Comparison of ENCODE assay signal across 11 cellular contexts in the genomic region with DNA sequence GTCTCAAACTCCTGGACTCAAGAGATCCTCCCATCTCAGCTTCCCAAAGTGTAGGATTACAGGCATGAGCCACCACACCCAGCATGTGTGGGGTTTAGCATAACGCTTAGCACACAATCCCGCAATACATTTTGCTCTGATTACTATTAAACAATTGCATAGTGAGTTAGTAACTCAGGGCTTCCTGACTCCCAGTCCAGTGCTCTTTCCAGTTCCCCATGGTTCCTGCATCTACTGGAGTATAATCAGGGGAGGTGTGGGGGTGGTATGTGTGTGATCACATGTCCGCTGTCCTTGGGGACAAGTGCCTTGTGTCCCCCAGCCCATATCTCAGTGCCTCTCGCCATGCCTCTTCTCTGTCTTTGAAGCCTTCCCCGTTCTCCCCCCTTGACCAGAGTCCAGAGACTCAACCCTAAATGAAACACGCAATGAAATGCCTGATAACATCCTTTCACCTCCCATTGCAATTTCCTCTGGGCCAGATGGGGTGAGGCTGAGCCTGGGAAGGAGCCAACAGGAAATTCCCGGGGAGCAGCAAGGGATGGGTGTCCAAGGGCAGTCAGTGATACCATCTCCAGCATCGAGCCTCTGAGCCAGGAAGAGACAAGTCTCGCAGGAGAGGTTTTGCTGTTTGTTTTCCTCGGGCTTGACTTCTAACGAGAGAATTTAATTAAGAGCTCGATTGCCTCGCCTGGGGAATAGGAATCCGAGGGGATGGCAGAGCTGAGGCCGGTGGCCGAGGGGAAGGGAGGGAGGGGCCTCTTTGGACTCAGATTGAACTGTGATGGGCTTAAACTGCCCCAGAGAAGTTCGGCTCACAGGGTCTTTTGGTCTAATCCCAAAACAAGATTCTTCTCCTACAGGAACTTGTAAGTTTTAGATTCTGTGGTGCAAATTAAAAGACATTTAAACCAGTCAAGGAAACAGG. TPM values are rescaled to one million over a fixed set of nuclear protein-coding genes. Genes with fewer than 3 reads are reported as not detected.
DNase-seq lines count a peak whose midpoint lies in the region; ATAC-seq and TF ChIP-seq lines count a peak whose summit lies in the region.
"Had no signal": no experiment of that assay in that cellular context is flagged by ENCODE, and none has a peak within 500 bp of the region (broad histone marks: within the 10 kb centered on the region; RNA-seq: fewer than 3 reads in every experiment).

No MANE protein-coding gene starts in this region.

- TF ChIP-seq CTCF in foreskin fibroblast (IDR thresholded peaks at IDR 0.05; ENCODE audit: low read depth, low read length), result no peak

- H3K4me3 ChIP-seq in foreskin fibroblast (ENCODE audit: low read depth in 1 of 2, low read length in 2 of 2), result no peak overlapping the region

- DNase-seq in EL (peak; percentile 91), SK-N-DZ (ENCODE audit: low spot score) (peak; percentile 80), foreskin fibroblast (peak; percentile 40 to 63), non-pigmented ciliary epithelial cell (ENCODE audit: low read depth) (peak; percentile 27), NCI-H748 (lab: John Stamatoyannopoulos, UW; ENCODE audit: unreplicated experiment) (no peak), NCI-H2107 treated with DMSO at 0.1 percent for 48 hours (lab: John Stamatoyannopoulos, UW; ENCODE audit: unreplicated experiment) (no peak)
- DNase-seq in NK-92 treated with Interleukin-12 subunit alpha and Interleukin-12 subunit beta, amount 100 ng/mL, for 24 hours (lab: John Stamatoyannopoulos, UW), result no peak
- DNase-seq: activated CD8-positive, alpha-beta memory T cell treated with anti-CD3 and anti-CD28 coated beads, Interleukin-2, amount 10 ng/mL, durations not matched to agents 7 days and 5 days; GDM1 had no signal

- ATAC-seq in GM21526 (IDR thresholded peaks at IDR 0.05; ENCODE audit: low FRiP score, unreplicated experiment), result no peak
- ATAC-seq: activated CD8-positive, alpha-beta memory T cell treated with anti-CD3 and anti-CD28 coated beads, Interleukin-2, amount 10 ng/mL, durations not matched to agents 7 days and 5 days; stimulated activated memory B cell treated with anti-CD40 and anti-IgM and Interleukin-4, amounts not matched to agents 10 μg/mL and 1 μg/mL and 100 μg/mL, for 72 hours had no signal

RNA-seq across cellular contexts. Expression of a gene that starts 7.7 kb away (rescaled TPM):
- polyA plus RNA-seq in SK-N-DZ (2014; cell fraction: cytosol; rRNA removed), result not detected in 2 replicates
- polyA plus RNA-seq in SK-N-DZ (2014; cell fraction: nucleus; rRNA removed), result not detected in 2 replicates

RNA-seq across cellular contexts. Expression of a gene that starts 56.3 kb away (rescaled TPM):
- 2.3 and 3.1 TPM in 2 replicates for polyA plus RNA-seq in SK-N-DZ (2014; cell fraction: cytosol; rRNA removed)
- polyA plus RNA-seq in SK-N-DZ (2014; cell fraction: nucleus; rRNA removed), result 2.0 and 4.3 TPM in 2 replicates

Comparison
In these comparisons a context has a peak if more than half of its experiments do, and no peak if none do; other contexts are left out.
1. DNase-seq: peak in EL (single experiment), SK-N-DZ (single experiment), foreskin fibroblast (2 of 2) and non-pigmented ciliary epithelial cell (single experiment); none in NCI-H748 (single experiment), NK-92 treated with Interleukin-12 subunit alpha and Interleukin-12 subunit beta, amount 100 ng/mL, for 24 hours (single experiment) and NCI-H2107 treated with DMSO at 0.1 percent for 48 hours (single experiment).